Comparison of ENCODE assay signal across 1 cellular context in the genomic region with DNA sequence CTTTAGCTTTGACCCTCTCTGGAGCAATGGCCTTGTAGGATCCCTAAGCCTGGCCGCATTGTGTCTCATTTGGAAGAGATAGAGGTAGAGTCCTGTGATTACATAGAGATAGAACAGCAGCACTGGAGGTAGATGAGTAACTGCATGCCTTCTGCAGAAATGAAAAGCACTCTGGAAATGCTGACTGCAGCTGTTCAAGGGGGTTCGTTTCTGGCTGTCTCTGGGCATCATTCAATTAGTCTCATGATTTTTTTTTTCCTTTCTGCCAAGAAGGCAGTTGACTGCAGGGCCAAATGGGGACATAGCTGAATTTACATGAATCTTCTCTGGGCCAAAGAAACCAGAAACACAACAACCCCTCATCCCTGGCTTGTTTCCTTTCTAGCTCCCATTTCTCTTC.
TF ChIP-seq lines count a peak whose summit lies in the region.

No MANE protein-coding gene starts in this region.

TF ChIP-seq in IMR-90, 13 proteins besides CTCF, POLR2A, EP300 and RAD21:
- TF ChIP-seq MAFK (IDR thresholded peaks at IDR 0.05; ENCODE audit: low read depth, low read length) (peak; percentile 29; the same call in 1 of the 2 replicates), MAZ (IDR thresholded peaks at IDR 0.05; ENCODE audit: borderline replicate concordance, low read depth, low read length) (no peak)
- TF ChIP-seq, protein P1, sequence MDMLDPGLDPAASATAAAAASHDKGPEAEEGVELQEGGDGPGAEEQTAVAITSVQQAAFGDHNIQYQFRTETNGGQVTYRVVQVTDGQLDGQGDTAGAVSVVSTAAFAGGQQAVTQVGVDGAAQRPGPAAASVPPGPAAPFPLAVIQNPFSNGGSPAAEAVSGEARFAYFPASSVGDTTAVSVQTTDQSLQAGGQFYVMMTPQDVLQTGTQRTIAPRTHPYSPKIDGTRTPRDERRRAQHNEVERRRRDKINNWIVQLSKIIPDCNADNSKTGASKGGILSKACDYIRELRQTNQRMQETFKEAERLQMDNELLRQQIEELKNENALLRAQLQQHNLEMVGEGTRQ (IDR thresholded peaks at IDR 0.05; ENCODE audit: low read depth, low read length), result no peak
- TF ChIP-seq, protein P2, sequence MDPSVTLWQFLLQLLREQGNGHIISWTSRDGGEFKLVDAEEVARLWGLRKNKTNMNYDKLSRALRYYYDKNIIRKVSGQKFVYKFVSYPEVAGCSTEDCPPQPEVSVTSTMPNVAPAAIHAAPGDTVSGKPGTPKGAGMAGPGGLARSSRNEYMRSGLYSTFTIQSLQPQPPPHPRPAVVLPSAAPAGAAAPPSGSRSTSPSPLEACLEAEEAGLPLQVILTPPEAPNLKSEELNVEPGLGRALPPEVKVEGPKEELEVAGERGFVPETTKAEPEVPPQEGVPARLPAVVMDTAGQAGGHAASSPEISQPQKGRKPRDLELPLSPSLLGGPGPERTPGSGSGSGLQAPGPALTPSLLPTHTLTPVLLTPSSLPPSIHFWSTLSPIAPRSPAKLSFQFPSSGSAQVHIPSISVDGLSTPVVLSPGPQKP (IDR thresholded peaks at IDR 0.05; ENCODE audit: borderline replicate concordance, low read depth, low read length), result no peak
